ENCODE assay signal across 17 cellular contexts in the genomic region with DNA sequence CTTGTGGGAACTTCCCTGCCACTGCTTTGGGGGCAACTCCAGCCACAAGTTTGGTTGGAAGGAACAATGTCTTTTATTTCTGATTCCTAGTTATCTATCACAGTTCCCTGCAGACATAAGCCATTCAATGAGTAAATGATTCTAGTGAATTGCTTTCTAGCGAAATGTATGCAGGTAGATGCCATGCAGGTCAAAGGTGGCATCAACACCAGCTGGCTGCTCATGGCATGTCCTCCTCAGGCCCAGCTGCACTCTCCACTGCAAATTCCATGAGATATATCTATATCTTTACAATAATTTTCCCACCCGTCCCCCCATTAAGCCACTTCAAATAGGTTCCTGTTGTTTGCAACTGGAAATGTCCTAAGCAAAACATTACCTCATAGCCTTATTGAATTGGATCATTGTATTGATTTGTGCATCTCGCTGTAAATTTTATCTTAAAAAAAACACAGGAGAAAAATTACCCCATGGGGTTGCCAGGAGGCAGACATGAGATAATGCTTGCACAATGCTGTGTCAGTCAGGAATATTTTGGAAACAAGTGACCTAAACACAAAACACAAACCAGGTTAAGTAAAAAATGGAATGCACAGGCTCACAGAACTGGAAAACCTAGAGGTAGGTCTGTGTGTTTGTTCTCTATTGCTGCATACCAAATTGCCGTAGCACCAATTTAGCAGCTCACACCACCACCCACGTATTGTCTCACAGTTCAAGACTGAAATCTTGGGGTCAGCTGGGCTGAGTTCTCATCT. TPM values are rescaled to one million over a fixed set of nuclear protein-coding genes. Genes with fewer than 3 reads are reported as not detected.
DNase-seq lines count a peak whose midpoint lies in the region; ATAC-seq and TF ChIP-seq lines count a peak whose summit lies in the region.
"Had no signal": no experiment of that assay in that cellular context is flagged by ENCODE, and none has a peak within 500 bp of the region (broad histone marks: within the 10 kb centered on the region; RNA-seq: fewer than 3 reads in every experiment).

No MANE protein-coding gene starts in this region.

- no peak overlapping the region for H2AFZ ChIP-seq in ACC112 (ENCODE audit: low read length, unreplicated experiment)
- H2AFZ ChIP-seq: GM23338 had no signal

- H3K4me1 ChIP-seq in ACC112 (ENCODE audit: control insufficient read depth, insufficient read depth, low read length, unreplicated experiment) (peaks cover 34% of the 10 kb centered on the region), Peyer's patch (peaks cover 0 to 5% (median 0%) of the 10 kb centered on the region in 4 donors), esophagus squamous epithelium (peaks cover 0 to 41% (median 20%) of the 10 kb centered on the region in 3 donors), psoas muscle (peaks cover 22% of the 10 kb centered on the region)
- H3K4me1 ChIP-seq: SJCRH30 had no signal

- peaks cover 10% of the 10 kb centered on the region for H3K9me3 Mint-ChIP-seq in type B pancreatic cell

- H3K4me3 ChIP-seq in ACC112 (ENCODE audit: low read depth, low read length) (no peak overlapping the region; the same call in 1 of the 2 replicates), Peyer's patch (no peak overlapping the region), esophagus squamous epithelium (no peak overlapping the region), psoas muscle (no peak overlapping the region), MG63 (no peak overlapping the region)
- H3K4me3 ChIP-seq: GM23338, SJCRH30 had no signal

- H3K9me3 ChIP-seq in Peyer's patch (no peaks in the 10 kb centered on the region), esophagus squamous epithelium (peaks cover 0 to 8% (median 0%) of the 10 kb centered on the region in 3 donors), psoas muscle (peaks cover 17% of the 10 kb centered on the region), MG63 (peaks cover 6% of the 10 kb centered on the region; the same call in 1 of the 2 replicates)
- H3K9me3 ChIP-seq: SJCRH30 had no signal

- no peaks in the 10 kb centered on the region for H3K27me3 ChIP-seq in ACC112 (ENCODE audit: insufficient read depth, low read length)
- H3K27me3 ChIP-seq in Peyer's patch = no peaks in the 10 kb centered on the region
- H3K27me3 ChIP-seq in esophagus squamous epithelium = no peaks in the 10 kb centered on the region
- no peaks in the 10 kb centered on the region for H3K27me3 ChIP-seq in psoas muscle (ENCODE audit: insufficient read depth in 3 of 3, low read length in 2 of 3)
- H3K27me3 ChIP-seq in MG63 = no peaks in the 10 kb centered on the region
- H3K27me3 ChIP-seq: SJCRH30 had no signal

- peak in 1 of 4 donors; percentile 27 for ATAC-seq in psoas muscle
- ATAC-seq in activated CD4-positive, CD25-positive, alpha-beta regulatory T cell treated with anti-CD3 and anti-CD28 coated beads, Interleukin-2, amount 50 U/mL, for 24 hours = no peak
- ATAC-seq: GM23338; stimulated activated naive B cell treated with anti-CD40 and anti-IgM and Interleukin-4, amounts not matched to agents 10 μg/mL and 1 μg/mL and 100 μg/mL, for 72 hours had no signal

- H3K27ac Mint-ChIP-seq in type B pancreatic cell = no peak overlapping the region
- H3K27ac Mint-ChIP-seq: GM23338; stimulated activated naive B cell treated with anti-CD40 and anti-IgM and Interleukin-4, amounts not matched to agents 10 μg/mL and 1 μg/mL and 100 μg/mL, for 72 hours had no signal

- no peaks in the 10 kb centered on the region for H3K36me3 Mint-ChIP-seq in type B pancreatic cell
- H3K36me3 Mint-ChIP-seq: stimulated activated naive B cell treated with anti-CD40 and anti-IgM and Interleukin-4, amounts not matched to agents 10 μg/mL and 1 μg/mL and 100 μg/mL, for 72 hours had no signal

- no peaks in the 10 kb centered on the region for H3K36me3 ChIP-seq in ACC112 (ENCODE audit: insufficient read depth, low read length)
- no peaks in the 10 kb centered on the region for H3K36me3 ChIP-seq in Peyer's patch
- H3K36me3 ChIP-seq in esophagus squamous epithelium = no peaks in the 10 kb centered on the region
- no peaks in the 10 kb centered on the region for H3K36me3 ChIP-seq in psoas muscle (ENCODE audit: insufficient read depth in 1 of 2, low read depth in 1 of 2)
- H3K36me3 ChIP-seq in MG63 = no peaks in the 10 kb centered on the region
- H3K36me3 ChIP-seq: SJCRH30 had no signal

- H3K27me3 Mint-ChIP-seq in type B pancreatic cell = peaks cover 3% of the 10 kb centered on the region

- DNase-seq in Peyer's patch (no peak), esophagus squamous epithelium (lab: John Stamatoyannopoulos, UW) (no peak), psoas muscle (no peak), type B pancreatic cell (ENCODE audit: extremely low spot score, unreplicated experiment) (no peak), cerebellum (ENCODE audit: low spot score) (no peak), MG63 (no peak)
- DNase-seq: activated CD4-positive, alpha-beta T cell treated with anti-CD3 and anti-CD28 coated beads for 1 hour; activated CD8-positive, alpha-beta memory T cell treated with anti-CD3 and anti-CD28 coated beads, Interleukin-2, amount 50 U/mL, for 4 hours; activated gamma-delta T cell treated with Interleukin-2 at 50 U/mL for 16 hours; Calu3; NCI-H1694 treated with DMSO at 0.1 percent for 48 hours; NCI-H446; SJCRH30; stimulated activated naive B cell treated with anti-CD40 and anti-IgM and Interleukin-4, amounts not matched to agents 10 μg/mL and 1 μg/mL and 100 μg/mL, for 72 hours had no signal

- 83 to 86% methylated on average over 5 of the region's 5 CpGs for WGBS in esophagus squamous epithelium, 2 donors
- 82 to 91% (median 82%) methylated on average over 5 of the region's 5 CpGs for WGBS in psoas muscle, 3 donors

- H3K4me3 Mint-ChIP-seq in type B pancreatic cell = no peak overlapping the region
- H3K4me3 Mint-ChIP-seq: GM23338; stimulated activated naive B cell treated with anti-CD40 and anti-IgM and Interleukin-4, amounts not matched to agents 10 μg/mL and 1 μg/mL and 100 μg/mL, for 72 hours had no signal

- no peaks in the 10 kb centered on the region for H3K79me2 ChIP-seq in ACC112 (ENCODE audit: control insufficient read depth, insufficient read depth, low read length, unreplicated experiment)

- H3K27ac ChIP-seq in ACC112 (ENCODE audit: low read depth, low read length) = peak overlapping the region; percentile 55
- H3K27ac ChIP-seq in Peyer's patch = peak overlapping the region in 3 of 4 donors; percentile 5 to 80 (median 55)
- peak overlapping the region; percentile 26 to 83 (median 70) for H3K27ac ChIP-seq in esophagus squamous epithelium
- H3K27ac ChIP-seq in psoas muscle = peak overlapping the region; percentile 61
- H3K27ac ChIP-seq: SJCRH30 had no signal

- intact Hi-C loops in esophagus squamous epithelium (cut with DNase I) = no loop called here
- intact Hi-C loops in psoas muscle (cut with DNase I) = no loop called here

- TF ChIP-seq CTCF in Peyer's patch (IDR thresholded peaks at IDR 0.05) (no peak), esophagus squamous epithelium (IDR thresholded peaks at IDR 0.05) (no peak), psoas muscle (IDR thresholded peaks at IDR 0.05) (no peak), type B pancreatic cell (conservative IDR thresholded peaks at IDR 0.05) (no peak)

- peaks cover 6% of the 10 kb centered on the region for H3K4me1 Mint-ChIP-seq in type B pancreatic cell (ENCODE audit: unreplicated experiment)
- H3K4me1 Mint-ChIP-seq: GM23338 had no signal

- TF ChIP-seq POLR2A in Peyer's patch (IDR thresholded peaks at IDR 0.05) (no peak), esophagus squamous epithelium (IDR thresholded peaks at IDR 0.05) (no peak)

RNA-seq across cellular contexts. Expression of a gene that starts 32.8 kb away (rescaled TPM):
- total RNA-seq in Peyer's patch (100 to 1,000 TPM in 3 of 4 donors, 10 to 100 TPM in 1; 94.1 to 240 (median 128) TPM), esophagus squamous epithelium (100 to 1,000 TPM in 2 of 4 donors, 10 to 100 TPM in 2; 40.6 to 125 (median 82.0) TPM), psoas muscle (100 to 1,000 TPM; 102 to 249 (median 113) TPM), type B pancreatic cell (ENCODE audit: low replicate concordance) (94.7 and 157 TPM in 2 replicates), cerebellum (53.3 TPM)
- polyA plus RNA-seq in psoas muscle = 100 to 1,000 TPM in 1 of 3 donors, 10 to 100 TPM in 2; 46.0 to 202 (median 64.3) TPM
- 924 and 1,093 TPM in 2 replicates for total RNA-seq in MG63 (2014; rRNA removed; shearing (Covaris generic); ENCODE audit: low replicate concordance)

RNA-seq across cellular contexts. Expression of a gene that starts 44.8 kb away (rescaled TPM):
- total RNA-seq in Peyer's patch (10 to 100 TPM in 3 of 4 donors, 1 to 10 TPM in 1; 9.1 to 25.6 (median 19.4) TPM), esophagus squamous epithelium (10 to 100 TPM in 3 of 4 donors, 1 to 10 TPM in 1; 8.1 to 31.5 (median 12.9) TPM), psoas muscle (10 to 100 TPM; 14.5 to 32.2 (median 21.9) TPM), type B pancreatic cell (ENCODE audit: low replicate concordance) (23.0 and 36.4 TPM in 2 replicates), cerebellum (33.8 TPM)
- polyA plus RNA-seq in psoas muscle = 10 to 100 TPM; 10.1 to 28.0 (median 20.1) TPM
- 34.1 and 38.7 TPM in 2 replicates for total RNA-seq in MG63 (2014; rRNA removed; shearing (Covaris generic); ENCODE audit: low replicate concordance)
